ENCODE assay signal across 26 cellular contexts in genomic region chr10:26776258-26776657, GRCh38.
DNase-seq lines count a peak whose midpoint lies in the region; ATAC-seq and TF ChIP-seq lines count a peak whose summit lies in the region.
"Had no signal": no experiment of that assay in that cellular context is flagged by ENCODE, and none has a peak within 500 bp of the region (broad histone marks: within the 10 kb centered on the region; RNA-seq: fewer than 3 reads in every experiment).

No MANE protein-coding gene starts in this region.

- no peak overlapping the region for H2BK120ac ChIP-seq in neuronal stem cell (ENCODE audit: low read depth, low read length)

- CTCF ChIA-PET in RWPE1 (lab: Yijun Ruan, JAX): interaction anchor here (0.7 kb wide), 1 partner anchor 70 kb away, joined by 6 read pairs; no protein-coding TSS in a partner anchor

- H3K27ac ChIP-seq in RWPE1 (no peak overlapping the region), epithelial cell of prostate (peak overlapping the region; percentile 8), smooth muscle cell (ENCODE audit: low read depth) (peak overlapping the region; percentile 94), neuronal stem cell (replicated peaks; ENCODE audit: low read length) (no peak overlapping the region)
- H3K27ac ChIP-seq: gastrocnemius medialis, GM23248, pancreas, Peyer's patch, SJSA1 had no signal

- H2AFZ ChIP-seq in smooth muscle cell (ENCODE audit: low read depth) (no peak overlapping the region), neuronal stem cell (ENCODE audit: low read length) (no peak overlapping the region)
- H2AFZ ChIP-seq: GM23248 had no signal

- H3F3A ChIP-seq in smooth muscle cell (ENCODE audit: low read depth): no peaks in the 10 kb centered on the region

- H3K14ac ChIP-seq in neuronal stem cell (ENCODE audit: low read length): no peak overlapping the region

- no peak overlapping the region for H3K4me3 ChIP-seq in smooth muscle cell
- H3K4me3 ChIP-seq in neuronal stem cell (ENCODE audit: low read length in 2 of 2): no peak overlapping the region
- H3K4me3 ChIP-seq: gastrocnemius medialis, GM12878, GM23248, pancreas, Peyer's patch, SJSA1 had no signal

- no peak overlapping the region for H2AK5ac ChIP-seq in neuronal stem cell (ENCODE audit: low read depth, low read length)

- H3K9ac ChIP-seq in smooth muscle cell (ENCODE audit: low read depth): no peak overlapping the region
- H3K9ac ChIP-seq in neuronal stem cell (ENCODE audit: low read depth, low read length, poor library complexity): no peak overlapping the region
- H3K9ac ChIP-seq: GM23248 had no signal

- H4K91ac ChIP-seq in neuronal stem cell (ENCODE audit: low read depth, low read length, poor library complexity): no peak overlapping the region

- 60% methylated on average over 1 of the region's 1 CpG for WGBS in smooth muscle cell (ENCODE audit: low lambda C conversion rate)
- no CpG with 5 or more reads among the region's 1 CpG for WGBS in neuronal stem cell (ENCODE audit: extremely low coverage in 2 of 2, insufficient read length in 2 of 2, insufficient replicate concordance in 1 of 2), 2 donors

- no peak overlapping the region for H4K8ac ChIP-seq in neuronal stem cell (ENCODE audit: low read depth, low read length)

- H3K4me1 ChIP-seq in smooth muscle cell (ENCODE audit: low read depth) (peaks cover 6% of the 10 kb centered on the region), neuronal stem cell (ENCODE audit: control insufficient read depth in 2 of 2, insufficient read depth in 1 of 2, low read depth in 1 of 2, low read length in 2 of 2) (no peaks in the 10 kb centered on the region)

- peaks cover 84% of the 10 kb centered on the region for H3K79me2 ChIP-seq in smooth muscle cell (ENCODE audit: low read depth)

- H3K27me3 ChIP-seq in smooth muscle cell (ENCODE audit: low read depth) (no peaks in the 10 kb centered on the region), neuronal stem cell (ENCODE audit: control insufficient read depth in 3 of 3, insufficient read depth in 3 of 3, low read depth in 1 of 3, low read length in 3 of 3) (no peaks in the 10 kb centered on the region)
- H3K27me3 ChIP-seq: gastrocnemius medialis, pancreas, Peyer's patch, SJSA1 had no signal

- POLR2A ChIA-PET in RWPE1 (lab: Yijun Ruan, JAX; ENCODE audit: low non-redundant PET): no interaction called here

- H3K36me3 ChIP-seq in smooth muscle cell (ENCODE audit: low read depth) (no peaks in the 10 kb centered on the region), neuronal stem cell (replicated peaks in 1 of 2; ENCODE audit: control insufficient read depth in 2 of 2, insufficient read depth in 2 of 2, low read length in 2 of 2) (no peaks in the 10 kb centered on the region)
- H3K36me3 ChIP-seq: gastrocnemius medialis, pancreas, Peyer's patch, SJSA1 had no signal

- peaks cover 91% of the 10 kb centered on the region for H4K20me1 ChIP-seq in smooth muscle cell (ENCODE audit: low read depth)

- DNase-seq in ELR (ENCODE audit: low read depth) (peak; percentile 20), RWPE1 (ENCODE audit: low spot score) (peak; percentile 31), epithelial cell of prostate (ENCODE audit: low read depth, low spot score) (no peak), smooth muscle cell (lab: John Stamatoyannopoulos, UW; ENCODE audit: unreplicated experiment) (no peak), NCI-H187 (lab: John Stamatoyannopoulos, UW) (no peak), neuronal stem cell (ENCODE audit: low spot score) (no peak), omental fat pad (ENCODE audit: low spot score) (no peak)
- DNase-seq: activated CD4-positive, alpha-beta T cell treated with anti-CD3 and anti-CD28 coated beads, Interleukin-2, amount 50 U/mL, for 48 hours; activated CD8-positive, alpha-beta memory T cell treated with anti-CD3 and anti-CD28 coated beads, Interleukin-2, amount 50 U/mL, for 4 hours; anterior cingulate cortex; caudate nucleus; DND-41; gastrocnemius medialis; GM23248; Kasumi-1; NCI-H1694 treated with DMSO at 0.1 percent for 48 hours; NCI-H69; pancreas; Peyer's patch; small intestine; stimulated activated CD4-positive, alpha-beta T cell treated with anti-CD3 and anti-CD28 coated beads, Interleukin-1b, Interleukin-23, amount 100 ng/mL, for 48 hours; T-helper 1 cell had no signal

- no peak overlapping the region for H3K4ac ChIP-seq in neuronal stem cell (ENCODE audit: low read length)

- H3K23ac ChIP-seq in neuronal stem cell (ENCODE audit: low read depth, low read length, poor library complexity): no peak overlapping the region

- H3K79me1 ChIP-seq in neuronal stem cell (ENCODE audit: low read depth, low read length): no peaks in the 10 kb centered on the region

- no peak overlapping the region for H2BK5ac ChIP-seq in neuronal stem cell (ENCODE audit: low read length)

- no peak for ATAC-seq in omental fat pad (ENCODE audit: low FRiP score)
- ATAC-seq: activated CD4-positive, CD25-positive, alpha-beta regulatory T cell treated with anti-CD3 and anti-CD28 coated beads, Interleukin-2, amount 50 U/mL, for 24 hours; gastrocnemius medialis; GM12878; left lobe of liver; pancreas had no signal

- H3K4me2 ChIP-seq in smooth muscle cell (peak overlapping the region; percentile 9), neuronal stem cell (ENCODE audit: insufficient read depth, low read length, poor library complexity, severe bottlenecking) (no peak overlapping the region)

- no peak overlapping the region for H3K18ac ChIP-seq in neuronal stem cell (ENCODE audit: low read length)

- no peak overlapping the region for H2BK12ac ChIP-seq in neuronal stem cell (ENCODE audit: low read length)

- TF ChIP-seq CTCF in RWPE1 (conservative IDR thresholded peaks at IDR 0.05; ENCODE audit: low read depth) (no peak), smooth muscle cell (IDR thresholded peaks at IDR 0.05; ENCODE audit: borderline replicate concordance, insufficient read depth, poor library complexity, severe bottlenecking) (no peak), omental fat pad (IDR thresholded peaks at IDR 0.05) (no peak)

- no peak overlapping the region for H2BK15ac ChIP-seq in neuronal stem cell (ENCODE audit: low read length)

- H3K9me3 ChIP-seq in smooth muscle cell (replicated peaks; ENCODE audit: low read depth) (no peaks in the 10 kb centered on the region), neuronal stem cell (replicated peaks in 1 of 2; ENCODE audit: control insufficient read depth in 2 of 2, insufficient read depth in 1 of 2, low read depth in 1 of 2, low read length in 2 of 2) (no peaks in the 10 kb centered on the region)
- H3K9me3 ChIP-seq: gastrocnemius medialis, pancreas, Peyer's patch, SJSA1 had no signal

Comparison
In these comparisons a context has a peak if more than half of its experiments do, and no peak if none do; other contexts are left out.
1. DNase-seq: peak in ELR (single experiment) and RWPE1 (single experiment); none in epithelial cell of prostate (single experiment), smooth muscle cell (single experiment), NCI-H187 (0 of 2), neuronal stem cell (single experiment) and omental fat pad (single experiment).
2. H3K27ac ChIP-seq: peak in epithelial cell of prostate (single experiment) and smooth muscle cell (single experiment); none in RWPE1 (single experiment) and neuronal stem cell (single experiment).